12 cellular contexts compared by ENCODE assay signal in the genomic region with DNA sequence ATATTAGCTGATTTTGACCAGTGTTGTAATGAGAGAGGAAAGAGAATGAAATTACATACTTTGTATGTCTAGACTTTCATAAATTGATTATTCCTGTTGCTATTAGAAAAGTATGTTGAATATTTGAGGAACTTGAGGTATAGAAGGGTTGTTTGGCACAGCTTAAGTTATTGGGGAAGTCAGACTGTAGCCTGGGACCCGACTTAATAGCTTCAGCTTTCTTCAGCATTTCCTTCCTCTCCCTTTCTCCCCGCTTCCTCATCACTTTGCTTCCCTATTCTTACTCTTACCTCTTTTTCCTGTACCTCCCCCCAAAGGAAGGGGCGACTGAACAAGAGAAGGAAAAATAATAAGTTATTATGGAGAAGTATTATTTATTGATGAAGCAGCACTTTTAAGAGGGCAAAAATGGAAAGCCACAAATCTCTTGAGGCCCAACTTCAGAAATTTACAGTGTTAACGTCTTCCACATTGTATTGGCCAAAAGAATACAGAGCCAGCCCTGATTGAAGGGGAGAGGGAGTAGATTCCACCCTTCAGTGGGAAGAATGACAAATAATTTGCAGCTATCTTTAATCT. TPM values are rescaled to one million over a fixed set of nuclear protein-coding genes. Genes with fewer than 3 reads are reported as not detected.
DNase-seq lines count a peak whose midpoint lies in the region; ATAC-seq and TF ChIP-seq lines count a peak whose summit lies in the region.
"Had no signal": no experiment of that assay in that cellular context is flagged by ENCODE, and none has a peak within 500 bp of the region (broad histone marks: within the 10 kb centered on the region; RNA-seq: fewer than 3 reads in every experiment).

No MANE protein-coding gene starts in this region.

- no peaks in the 10 kb centered on the region for H3K27me3 ChIP-seq in CD4-positive, CD25-positive, alpha-beta regulatory T cell (ENCODE audit: control insufficient read depth, insufficient read depth, low read length)
- H3K27me3 ChIP-seq in Karpas-422 (ENCODE audit: low read length) (no peaks in the 10 kb centered on the region), neural progenitor cell (no peaks in the 10 kb centered on the region), Caco-2 (replicated peaks; ENCODE audit: control insufficient read depth, insufficient read depth, low read length) (no peaks in the 10 kb centered on the region)
- H3K27me3 ChIP-seq: brain microvascular endothelial cell had no signal

- H3K27ac Mint-ChIP-seq in CD4-positive, CD25-positive, alpha-beta regulatory T cell: peak overlapping the region in 2 of 3 donors; percentile 28 to 79
- peak overlapping the region; percentile 54 for H3K27ac Mint-ChIP-seq in activated B cell treated with CpG ODN at 0.5 μM for 24 hours
- H3K27ac Mint-ChIP-seq in neural progenitor cell: peak overlapping the region; percentile 13
- H3K27ac Mint-ChIP-seq in Caco-2 (ENCODE audit: unreplicated experiment): no peak overlapping the region

- no peaks in the 10 kb centered on the region for H3K9me3 ChIP-seq in CD4-positive, CD25-positive, alpha-beta regulatory T cell (ENCODE audit: control insufficient read depth in 2 of 2, low read length in 2 of 2)
- no peaks in the 10 kb centered on the region for H3K9me3 ChIP-seq in Karpas-422 (ENCODE audit: low read length)
- no peaks in the 10 kb centered on the region for H3K9me3 ChIP-seq in neural progenitor cell (ENCODE audit: low read depth)
- H3K9me3 ChIP-seq in Caco-2: no peaks in the 10 kb centered on the region
- H3K9me3 ChIP-seq: prostate gland had no signal

- peaks cover 100% of the 10 kb centered on the region for H3K79me2 ChIP-seq in Karpas-422 (ENCODE audit: low read length)
- peaks cover 100% of the 10 kb centered on the region for H3K79me2 ChIP-seq in neural progenitor cell (ENCODE audit: low read depth)

- H4K20me1 ChIP-seq in Karpas-422 (ENCODE audit: insufficient read depth, low read depth, low read length): peaks cover 62% of the 10 kb centered on the region
- peaks cover 70% of the 10 kb centered on the region for H4K20me1 ChIP-seq in neural progenitor cell (ENCODE audit: low read depth)

- H3K36me3 ChIP-seq in CD4-positive, CD25-positive, alpha-beta regulatory T cell (ENCODE audit: control insufficient read depth, insufficient read depth, low read length): no peaks in the 10 kb centered on the region
- H3K36me3 ChIP-seq in Karpas-422 (ENCODE audit: insufficient read depth, low read length): peaks cover 15% of the 10 kb centered on the region; the same call in 1 of the 2 replicates
- H3K36me3 ChIP-seq in neural progenitor cell: no peaks in the 10 kb centered on the region
- H3K36me3 ChIP-seq in Caco-2 (ENCODE audit: control insufficient read depth, insufficient read depth, low read length): no peaks in the 10 kb centered on the region
- H3K36me3 ChIP-seq: brain microvascular endothelial cell, prostate gland had no signal

- H3K9me3 Mint-ChIP-seq in CD4-positive, CD25-positive, alpha-beta regulatory T cell: no peaks in the 10 kb centered on the region
- H3K9me3 Mint-ChIP-seq in activated B cell treated with CpG ODN at 0.5 μM for 24 hours: no peaks in the 10 kb centered on the region
- H3K9me3 Mint-ChIP-seq in neural progenitor cell: peaks cover 42% of the 10 kb centered on the region
- no peaks in the 10 kb centered on the region for H3K9me3 Mint-ChIP-seq in Caco-2 (ENCODE audit: unreplicated experiment)

- H3K4me3 Mint-ChIP-seq in CD4-positive, CD25-positive, alpha-beta regulatory T cell: peak overlapping the region in 3 of 4 donors; percentile 4 to 42 (median 28)
- H3K4me3 Mint-ChIP-seq in activated B cell treated with CpG ODN at 0.5 μM for 24 hours (peak overlapping the region; percentile 40), neural progenitor cell (no peak overlapping the region), Caco-2 (ENCODE audit: unreplicated experiment) (no peak overlapping the region)

- no peak overlapping the region for H3K4me3 ChIP-seq in CD4-positive, CD25-positive, alpha-beta regulatory T cell (ENCODE audit: low read depth, low read length)
- H3K4me3 ChIP-seq in Karpas-422 (ENCODE audit: low read length) (peak overlapping the region; percentile 24; the same call in 1 of the 2 replicates), neural progenitor cell (no peak overlapping the region), Caco-2 (ENCODE audit: low read depth, low read length) (no peak overlapping the region)
- H3K4me3 ChIP-seq: prostate gland had no signal

- intact Hi-C loops in activated B cell treated with CpG ODN at 0.5 μM for 24 hours (cut with micrococcal nuclease): no loop called here
- intact Hi-C loops in Caco-2 (cut with micrococcal nuclease; ENCODE audit: unreplicated experiment): no loop called here

- H3K27me3 Mint-ChIP-seq in CD4-positive, CD25-positive, alpha-beta regulatory T cell: no peaks in the 10 kb centered on the region
- H3K27me3 Mint-ChIP-seq in activated B cell treated with CpG ODN at 0.5 μM for 24 hours (no peaks in the 10 kb centered on the region), neural progenitor cell (ENCODE audit: insufficient read depth, low read depth) (no peaks in the 10 kb centered on the region), Caco-2 (ENCODE audit: insufficient read depth, unreplicated experiment) (no peaks in the 10 kb centered on the region)

- peak overlapping the region; percentile 59 for H3K4me2 ChIP-seq in Karpas-422 (ENCODE audit: low read depth, low read length, poor library complexity, severe bottlenecking)
- H3K4me2 ChIP-seq in neural progenitor cell: no peak overlapping the region

- peaks cover 10% of the 10 kb centered on the region for H3K36me3 Mint-ChIP-seq in CD4-positive, CD25-positive, alpha-beta regulatory T cell
- H3K36me3 Mint-ChIP-seq in activated B cell treated with CpG ODN at 0.5 μM for 24 hours (ENCODE audit: low read depth) (peaks cover 5% of the 10 kb centered on the region), neural progenitor cell (peaks cover 59% of the 10 kb centered on the region), Caco-2 (ENCODE audit: insufficient read depth, unreplicated experiment) (no peaks in the 10 kb centered on the region)

- no peak overlapping the region for H2AFZ ChIP-seq in Karpas-422 (ENCODE audit: low read length)
- no peak overlapping the region for H2AFZ ChIP-seq in neural progenitor cell (replicated peaks)

- H3K9me2 ChIP-seq in Karpas-422 (replicated peaks; ENCODE audit: insufficient read depth, low read length): no peaks in the 10 kb centered on the region

- CTCF ChIA-PET in activated B cell treated with CpG ODN at 0.5 μM for 24 hours (lab: Charles Lee) (no interaction called here), Caco-2 (lab: Charles Lee) (no interaction called here)

- POLR2A ChIA-PET in activated B cell treated with CpG ODN at 0.5 μM for 24 hours (lab: Charles Lee) (interaction anchor here (1.1 kb wide), 1 partner anchor 324 kb away, joined by 3 read pairs; a partner anchor contains a TSS), Caco-2 (lab: Charles Lee) (no interaction called here)

- no peaks in the 10 kb centered on the region for H3F3A ChIP-seq in neural progenitor cell (ENCODE audit: low read depth)

- H3K4me1 ChIP-seq in CD4-positive, CD25-positive, alpha-beta regulatory T cell (ENCODE audit: control insufficient read depth, insufficient read depth, low read length, poor library complexity, severe bottlenecking): peaks cover 69% of the 10 kb centered on the region
- H3K4me1 ChIP-seq in Karpas-422 (ENCODE audit: low read length): peaks cover 74% of the 10 kb centered on the region
- H3K4me1 ChIP-seq in neural progenitor cell: peaks cover 18% of the 10 kb centered on the region
- H3K4me1 ChIP-seq in Caco-2: no peaks in the 10 kb centered on the region

- no peak for DNase-seq in CD4-positive, CD25-positive, alpha-beta regulatory T cell
- DNase-seq in Karpas-422 (peak; percentile 59), activated B cell treated with CpG ODN at 0.5 μM for 24 hours (no peak), neural progenitor cell (ENCODE audit: low spot score) (no peak), Caco-2 (no peak), AG20443 (ENCODE audit: low spot score) (no peak), NCI-H1048 (lab: John Stamatoyannopoulos, UW) (no peak)
- DNase-seq: activated CD8-positive, alpha-beta memory T cell treated with anti-CD3 and anti-CD28 coated beads, Interleukin-2, amount 50 U/mL, for 48 hours; brain microvascular endothelial cell; left colon had no signal

- H3K27ac ChIP-seq in CD4-positive, CD25-positive, alpha-beta regulatory T cell (ENCODE audit: insufficient read depth, low read length, poor library complexity, severe bottlenecking): no peak overlapping the region
- H3K27ac ChIP-seq in Karpas-422 (ENCODE audit: low read length): peak overlapping the region; percentile 61
- peak overlapping the region; percentile 27 for H3K27ac ChIP-seq in neural progenitor cell
- H3K27ac ChIP-seq: brain microvascular endothelial cell, prostate gland had no signal

- no TSS peak for BruUV-seq in Caco-2 (replicated peaks; lab: Mats Ljungman, UMichigan)

- H3K4me1 Mint-ChIP-seq in CD4-positive, CD25-positive, alpha-beta regulatory T cell: peaks cover 50 to 95% (median 82%) of the 10 kb centered on the region in 4 donors
- H3K4me1 Mint-ChIP-seq in activated B cell treated with CpG ODN at 0.5 μM for 24 hours (peaks cover 95% of the 10 kb centered on the region), neural progenitor cell (peaks cover 4% of the 10 kb centered on the region), Caco-2 (ENCODE audit: low read depth, unreplicated experiment) (peaks cover 30% of the 10 kb centered on the region)

- TF ChIP-seq CTCF in activated B cell treated with CpG ODN at 0.5 μM for 24 hours (IDR thresholded peaks at IDR 0.05): no peak
- TF ChIP-seq CTCF in neural progenitor cell (IDR thresholded peaks at IDR 0.05): no peak
- TF ChIP-seq CTCF in Caco-2 (IDR thresholded peaks at IDR 0.05; ENCODE audit: insufficient read depth in 1 of 2, low read depth in 1 of 2, low read length in 1 of 2, severe bottlenecking in 1 of 2, unreplicated experiment in 1 of 2): no peak

- H3K9ac ChIP-seq in Karpas-422 (ENCODE audit: low read length) (peak overlapping the region; percentile 4; the same call in 1 of the 2 replicates), neural progenitor cell (no peak overlapping the region)

- ATAC-seq in CD4-positive, CD25-positive, alpha-beta regulatory T cell (ENCODE audit: low read depth in 2 of 2): no peak
- ATAC-seq in activated B cell treated with CpG ODN at 0.5 μM for 24 hours (ENCODE audit: low read depth) (peak; percentile 58), HG02610 (IDR thresholded peaks at IDR 0.05; ENCODE audit: unreplicated experiment) (no peak)
- ATAC-seq: left colon had no signal

RNA-seq across cellular contexts. Expression of a gene that starts 7.4 kb away (rescaled TPM):
- total RNA-seq in CD4-positive, CD25-positive, alpha-beta regulatory T cell: 99.4 TPM
- polyA plus RNA-seq in CD4-positive, CD25-positive, alpha-beta regulatory T cell: 10 to 100 TPM; 35.1 to 52.9 (median 39.9) TPM
- total RNA-seq in Karpas-422 (2014; rRNA removed; shearing (Covaris generic); ENCODE audit: low replicate concordance): 71.4 and 139 TPM in 2 replicates
- total RNA-seq in activated B cell treated with CpG ODN at 0.5 μM for 24 hours: 116 and 134 TPM in 2 replicates
- total RNA-seq in neural progenitor cell (ENCODE audit: low replicate concordance): 108 and 202 TPM in 2 replicates
- 91.9 and 94.9 TPM in 2 replicates for total RNA-seq in Caco-2 (2022)

Comparison
In these comparisons a context has a peak if more than half of its experiments do, and no peak if none do; other contexts are left out.
1. H3K4me3 Mint-ChIP-seq: peak in CD4-positive, CD25-positive, alpha-beta regulatory T cell (3 of 4) and activated B cell treated with CpG ODN at 0.5 μM for 24 hours (single experiment); none in neural progenitor cell (single experiment) and Caco-2 (single experiment).